Comparison of ENCODE assay signal across 8 cellular contexts in genomic region chr19:6773323-6773931, GRCh38.
DNase-seq lines count a peak whose midpoint lies in the region; TF ChIP-seq lines count a peak whose summit lies in the region.

No MANE protein-coding gene starts in this region.

- peaks cover 44% of the 10 kb centered on the region for H3K4me1 ChIP-seq in BLaER1
- no peaks in the 10 kb centered on the region for H3K4me1 ChIP-seq in HEK293 (ENCODE audit: control insufficient read depth, insufficient read depth, low read length)

- no peaks in the 10 kb centered on the region for H3K27me3 ChIP-seq in BLaER1

- H3K9me3 ChIP-seq in BLaER1, result no peaks in the 10 kb centered on the region
- no peaks in the 10 kb centered on the region for H3K9me3 ChIP-seq in HEK293 (ENCODE audit: control insufficient read depth, insufficient read depth, low read depth, low read length)

- peak overlapping the region; percentile 89 for H3K4me2 ChIP-seq in BLaER1

- H3K4me3 ChIP-seq in BLaER1 (peak overlapping the region; percentile 99), HEK293 (ENCODE audit: low read depth, low read length) (no peak overlapping the region), foreskin fibroblast (ENCODE audit: low read depth in 1 of 2, low read length in 2 of 2) (no peak overlapping the region)

- H3K9ac ChIP-seq in BLaER1, result peak overlapping the region; percentile 93

- no peak for TF ChIP-seq CTCF in HEK293 (tag by site-specific recombination; IDR thresholded peaks at IDR 0.05)
- TF ChIP-seq CTCF in foreskin fibroblast (IDR thresholded peaks at IDR 0.05; ENCODE audit: low read depth, low read length), result no peak

- POLR2A ChIA-PET in HEK293 (lab: Yijun Ruan, JAX), result no interaction called here

- DNase-seq in UCSD-AML1 (lab: John Stamatoyannopoulos, UW; ENCODE audit: unreplicated experiment) (peak; percentile 79), globus pallidus (ENCODE audit: low spot score) (peak; percentile 35), HPDE6-E6E7 (ENCODE audit: extremely low spot score) (no peak), NCI-H510A (lab: John Stamatoyannopoulos, UW) (no peak), foreskin fibroblast (no peak)
- peak; percentile 37 to 43 for DNase-seq in stimulated activated CD4-positive, alpha-beta T cell treated with anti-CD3 and anti-CD28 coated beads, Interleukin-4, amount 100 ng/mL, for 4 hours

- H3K27ac ChIP-seq in BLaER1 (peak overlapping the region; percentile 99), HEK293 (ENCODE audit: extremely low read depth, low read depth, low read length) (no peak overlapping the region)

- H3K36me3 ChIP-seq in BLaER1 (peaks cover 35% of the 10 kb centered on the region), HEK293 (ENCODE audit: control insufficient read depth in 2 of 2, insufficient read depth in 1 of 2, low read length in 2 of 2) (no peaks in the 10 kb centered on the region)

- CTCF ChIA-PET in HEK293 (lab: Yijun Ruan, JAX), result no interaction called here

- peaks cover 52% of the 10 kb centered on the region for H4K20me1 ChIP-seq in BLaER1

TF ChIP-seq in HEK293, 187 proteins besides CTCF, POLR2A, EP300 and RAD21:
- TF ChIP-seq REPIN1 (tag by site-specific recombination; IDR thresholded peaks at IDR 0.05; ENCODE audit: low read depth) (no peak), ZBTB20 (tag by site-specific recombination; IDR thresholded peaks at IDR 0.05) (peak; percentile 60)
- TF ChIP-seq, protein P1, sequence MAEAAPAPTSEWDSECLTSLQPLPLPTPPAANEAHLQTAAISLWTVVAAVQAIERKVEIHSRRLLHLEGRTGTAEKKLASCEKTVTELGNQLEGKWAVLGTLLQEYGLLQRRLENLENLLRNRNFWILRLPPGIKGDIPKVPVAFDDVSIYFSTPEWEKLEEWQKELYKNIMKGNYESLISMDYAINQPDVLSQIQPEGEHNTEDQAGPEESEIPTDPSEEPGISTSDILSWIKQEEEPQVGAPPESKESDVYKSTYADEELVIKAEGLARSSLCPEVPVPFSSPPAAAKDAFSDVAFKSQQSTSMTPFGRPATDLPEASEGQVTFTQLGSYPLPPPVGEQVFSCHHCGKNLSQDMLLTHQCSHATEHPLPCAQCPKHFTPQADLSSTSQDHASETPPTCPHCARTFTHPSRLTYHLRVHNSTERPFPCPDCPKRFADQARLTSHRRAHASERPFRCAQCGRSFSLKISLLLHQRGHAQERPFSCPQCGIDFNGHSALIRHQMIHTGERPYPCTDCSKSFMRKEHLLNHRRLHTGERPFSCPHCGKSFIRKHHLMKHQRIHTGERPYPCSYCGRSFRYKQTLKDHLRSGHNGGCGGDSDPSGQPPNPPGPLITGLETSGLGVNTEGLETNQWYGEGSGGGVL (tag by site-specific recombination; IDR thresholded peaks at IDR 0.05), result peak; percentile 46; the same call in 1 of the 2 replicates

Comparison
In these comparisons a context has a peak if more than half of its experiments do, and no peak if none do; other contexts are left out.
1. DNase-seq: peak in UCSD-AML1 (single experiment), globus pallidus (single experiment) and stimulated activated CD4-positive, alpha-beta T cell treated with anti-CD3 and anti-CD28 coated beads, Interleukin-4, amount 100 ng/mL, for 4 hours (2 of 2); none in HPDE6-E6E7 (single experiment), NCI-H510A (single experiment) and foreskin fibroblast (0 of 2).